Comparison of ENCODE assay signal across 7 cellular contexts in the genomic region with DNA sequence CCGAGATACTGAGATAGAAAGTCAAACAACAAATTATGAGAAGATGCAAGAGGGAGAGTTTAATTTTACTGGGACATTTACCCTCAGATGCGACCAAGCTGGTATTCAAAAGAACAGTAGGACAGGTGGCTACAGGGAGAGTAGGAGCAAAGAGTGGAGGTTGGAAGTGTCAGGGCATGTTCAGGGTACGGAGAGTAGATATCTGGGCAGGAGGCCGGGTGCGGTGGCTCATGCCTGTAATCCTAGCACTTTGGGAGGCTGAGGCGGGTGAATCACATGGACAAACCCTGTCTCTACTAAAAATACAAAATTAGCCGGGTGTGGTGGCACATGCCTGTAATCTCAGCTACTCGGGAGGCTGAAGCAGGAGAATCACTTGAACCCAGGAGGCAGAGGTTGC. TPM values are rescaled to one million over a fixed set of nuclear protein-coding genes. Genes with fewer than 3 reads are reported as not detected.
DNase-seq lines count a peak whose midpoint lies in the region; ATAC-seq and TF ChIP-seq lines count a peak whose summit lies in the region.
"Not testable (repeated sequence)": the region's sequence is repeated elsewhere in the genome, so short reads cannot be mapped to it uniquely, and the experiment has no call there.

No MANE protein-coding gene starts in this region.

- not testable (repeated sequence) for H3K4me2 ChIP-seq in IMR-90 (ENCODE audit: low read depth, low read length); mammary epithelial cell (ENCODE audit: insufficient read depth, low read depth, low read length)
- peak overlapping the region; percentile 32 for H3K4me2 ChIP-seq in hepatocyte

- not testable (repeated sequence) for H3K56ac ChIP-seq in IMR-90 (ENCODE audit: extremely low read depth, insufficient read depth, low read length)

- H3K27ac Mint-ChIP-seq in progenitor cell of endocrine pancreas, result peak overlapping the region; percentile 93

- TF ChIP-seq EP300 in stomach (IDR thresholded peaks at IDR 0.05), result not testable (repeated sequence)

- CTCF ChIA-PET in IMR-90 (lab: Yijun Ruan, JAX); mammary epithelial cell (lab: Charles Lee; ENCODE audit: low non-redundant PET): not testable (repeated sequence)

- H3K9me3 Mint-ChIP-seq in progenitor cell of endocrine pancreas (ENCODE audit: low read depth), result not testable (repeated sequence)

- not testable (repeated sequence) for H3K9me3 ChIP-seq in IMR-90 (ENCODE audit: control insufficient read depth, insufficient read depth, low read length); mammary epithelial cell (replicated peaks; ENCODE audit: insufficient read depth, low read length); hepatocyte (ENCODE audit: low read depth); mucosa of descending colon; stomach

- H2BK120ac ChIP-seq in IMR-90 (ENCODE audit: low read depth, low read length), result not testable (repeated sequence)

- ATAC-seq in IMR-90 (ENCODE audit: low read depth), result not testable (repeated sequence)
- peak; percentile 8 for ATAC-seq in mucosa of descending colon

- peaks cover 24% of the 10 kb centered on the region for H3K4me1 Mint-ChIP-seq in progenitor cell of endocrine pancreas (ENCODE audit: low read depth)

- not testable (repeated sequence) for H4K8ac ChIP-seq in IMR-90 (ENCODE audit: low read depth in 2 of 2, low read length in 2 of 2)

- not testable (repeated sequence) for H3K14ac ChIP-seq in IMR-90 (replicated peaks; ENCODE audit: low read depth, low read length)

- not testable (repeated sequence) for H3K4me1 ChIP-seq in IMR-90 (ENCODE audit: control insufficient read depth, insufficient read depth, low read length); mammary epithelial cell (ENCODE audit: insufficient read depth, low read length); hepatocyte (ENCODE audit: insufficient read depth)
- H3K4me1 ChIP-seq in mucosa of descending colon (ENCODE audit: low read depth) (peaks cover 21% of the 10 kb centered on the region), stomach (peaks cover 0 to 23% (median 14%) of the 10 kb centered on the region in 4 donors)

- not testable (repeated sequence) for H3K9me1 ChIP-seq in IMR-90 (ENCODE audit: insufficient read depth, low read length)

- not testable (repeated sequence) for H3K4me3 Mint-ChIP-seq in progenitor cell of endocrine pancreas (ENCODE audit: low read depth)

- not testable (repeated sequence) for H3K27me3 Mint-ChIP-seq in progenitor cell of endocrine pancreas

- H2BK15ac ChIP-seq in IMR-90 (ENCODE audit: low read depth, low read length), result peak overlapping the region; percentile 63; the same call in 1 of the 3 replicates

- WGBS in IMR-90 (ENCODE audit: extremely low coverage in 2 of 2, insufficient read length in 1 of 2), 2 experiments, result 70% methylated on average over 2 of the region's 8 CpGs; no CpG with 5 or more reads in 1 of the 2 experiments
- WGBS in mammary epithelial cell (ENCODE audit: low coverage, missing lambda C conversion rate), result 93% methylated on average over 5 of the region's 8 CpGs
- 88% methylated on average over 8 of the region's 8 CpGs for WGBS in hepatocyte (ENCODE audit: low lambda C conversion rate, missing lambda C conversion rate)
- 78 to 85% (median 80%) methylated on average over 8 of the region's 8 CpGs for WGBS in stomach, 5 donors

- POLR2A ChIA-PET in IMR-90 (lab: Charles Lee; ENCODE audit: unreplicated experiment), result not testable (repeated sequence)

- peak overlapping the region; percentile 68; the same call in 1 of the 2 replicates for H4K91ac ChIP-seq in IMR-90 (ENCODE audit: insufficient read depth, low read depth, low read length)

- H3K9me2 ChIP-seq in hepatocyte (replicated peaks; ENCODE audit: insufficient read depth), result not testable (repeated sequence)

- H3K4ac ChIP-seq in IMR-90 (ENCODE audit: low read depth, low read length), result peak overlapping the region; percentile 38; the same call in 1 of the 2 replicates

- not testable (repeated sequence) for H3K23ac ChIP-seq in IMR-90 (ENCODE audit: low read depth, low read length)

- not testable (repeated sequence) for H3K4me3 ChIP-seq in IMR-90 (ENCODE audit: insufficient read depth, low read depth, low read length); mammary epithelial cell (replicated peaks in 1 of 3; ENCODE audit: insufficient read depth in 1 of 3, low read depth in 2 of 3, low read length in 3 of 3); epithelial cell of esophagus (ENCODE audit: low read length); hepatocyte; mucosa of descending colon; stomach

- not testable (repeated sequence) for H3K36me3 Mint-ChIP-seq in progenitor cell of endocrine pancreas (ENCODE audit: insufficient read depth)

- dilution Hi-C loops in IMR-90 (cut with HindIII; ENCODE audit: low sequenced_read_pairs, unreplicated experiment); mammary epithelial cell (cut with HindIII; ENCODE audit: low sequenced_read_pairs): not testable (repeated sequence)

- DNase-seq in IMR-90; mammary epithelial cell; hepatocyte (ENCODE audit: low spot score); mucosa of descending colon; progenitor cell of endocrine pancreas (ENCODE audit: low spot score, unreplicated experiment); stomach: not testable (repeated sequence)
- peak; percentile 78 for DNase-seq in epithelial cell of esophagus (ENCODE audit: low read depth)

- H2AFZ ChIP-seq in IMR-90 (replicated peaks; ENCODE audit: low read length, poor library complexity); hepatocyte: not testable (repeated sequence)
- H2AFZ ChIP-seq in mammary epithelial cell (ENCODE audit: low read depth, low read length), result peak overlapping the region; percentile 13

- not testable (repeated sequence) for H2BK5ac ChIP-seq in IMR-90 (ENCODE audit: low read depth, low read length, poor library complexity, severe bottlenecking)

- not testable (repeated sequence) for H3K79me2 ChIP-seq in mammary epithelial cell (ENCODE audit: insufficient read depth, low read length); hepatocyte

- H3K36me3 ChIP-seq in IMR-90 (ENCODE audit: control insufficient read depth, insufficient read depth, low read length); mammary epithelial cell (ENCODE audit: insufficient read depth, low read length); hepatocyte (replicated peaks; ENCODE audit: insufficient read depth, low read depth); mucosa of descending colon (ENCODE audit: low read depth); stomach: not testable (repeated sequence)

- TF ChIP-seq POLR2A in IMR-90 (IDR thresholded peaks at IDR 0.05; ENCODE audit: low read depth, low read length); stomach (IDR thresholded peaks at IDR 0.05): not testable (repeated sequence)

- not testable (repeated sequence) for BruUV-seq in IMR-90 (replicated peaks; lab: Mats Ljungman, UMichigan); mammary epithelial cell (replicated peaks; lab: Mats Ljungman, UMichigan)

- TF ChIP-seq CTCF in IMR-90 (conservative IDR thresholded peaks at IDR 0.05; ENCODE audit: low read depth, low read length); mammary epithelial cell (conservative IDR thresholded peaks at IDR 0.05 in 1 of 2, IDR thresholded peaks at IDR 0.05 in 1 of 2; ENCODE audit: extremely low read depth in 1 of 2, insufficient read depth in 1 of 2, low read depth in 1 of 2, low read length in 2 of 2); epithelial cell of esophagus (IDR thresholded peaks at IDR 0.05; ENCODE audit: insufficient read depth, low read depth, low read length, missing control alignments); hepatocyte (IDR thresholded peaks at IDR 0.05; ENCODE audit: poor library complexity); mucosa of descending colon (IDR thresholded peaks at IDR 0.05); progenitor cell of endocrine pancreas (IDR thresholded peaks at IDR 0.05; ENCODE audit: unreplicated experiment); stomach (IDR thresholded peaks at IDR 0.05): not testable (repeated sequence)

- H3K79me1 ChIP-seq in IMR-90 (ENCODE audit: low read depth in 1 of 2, low read length in 2 of 2), result not testable (repeated sequence)

- not testable (repeated sequence) for H3K27ac ChIP-seq in IMR-90 (ENCODE audit: insufficient read depth, low read length); mammary epithelial cell (ENCODE audit: insufficient read depth, low read depth, low read length)
- H3K27ac ChIP-seq in hepatocyte (peak overlapping the region; percentile 94), stomach (peak overlapping the region; percentile 28 to 84 (median 75))

- H3K9ac ChIP-seq in IMR-90 (ENCODE audit: low read depth, low read length); mammary epithelial cell (ENCODE audit: insufficient read depth, low read length): not testable (repeated sequence)

- H2BK20ac ChIP-seq in IMR-90 (ENCODE audit: low read depth, low read length), result peak overlapping the region; percentile 24; the same call in 1 of the 2 replicates

- not testable (repeated sequence) for H3K18ac ChIP-seq in IMR-90 (ENCODE audit: low read depth, low read length)

- in situ Hi-C loops in IMR-90 (cut with MboI; ENCODE audit: low sequenced_read_pairs); mammary epithelial cell (cut with MboI; ENCODE audit: low sequenced_read_pairs in 2 of 2): not testable (repeated sequence)

- H4K5ac ChIP-seq in IMR-90 (ENCODE audit: low read depth, low read length), result not testable (repeated sequence)

- intact Hi-C loops in IMR-90 (cut with micrococcal nuclease); mammary epithelial cell (cut with micrococcal nuclease); mucosa of descending colon (cut with DNase I, micrococcal nuclease); stomach (cut with DNase I; ENCODE audit: low total_unique reads): not testable (repeated sequence)

- not testable (repeated sequence) for H4K20me1 ChIP-seq in IMR-90 (ENCODE audit: insufficient read depth, low read length); mammary epithelial cell (ENCODE audit: insufficient read depth, low read length); hepatocyte (ENCODE audit: insufficient read depth, poor library complexity, severe bottlenecking)

- not testable (repeated sequence) for H2AK9ac ChIP-seq in IMR-90 (replicated peaks; ENCODE audit: low read depth, low read length, poor library complexity)

- TF ChIP-seq RAD21 in IMR-90 (IDR thresholded peaks at IDR 0.05; ENCODE audit: low read length), result not testable (repeated sequence)

- not testable (repeated sequence) for H3K27me3 ChIP-seq in IMR-90 (ENCODE audit: control insufficient read depth, insufficient read depth, low read length); mammary epithelial cell (ENCODE audit: insufficient read depth, low read length); hepatocyte; stomach

- peak overlapping the region; percentile 46; the same call in 1 of the 2 replicates for H2AK5ac ChIP-seq in IMR-90 (ENCODE audit: low read depth, low read length)

RNA-seq across cellular contexts. Expression of gene MCU, which starts 5.5 kb away (rescaled TPM):
- total RNA-seq in IMR-90 (2012; rRNA removed), result 36.2 and 39.7 TPM in 2 replicates
- polyA plus RNA-seq in IMR-90 (2012; rRNA removed), result 35.1 and 36.7 TPM in 2 replicates
- 9.6 and 11.2 TPM in 2 replicates for polyA plus RNA-seq in IMR-90 (2012; cell fraction: cytosol; rRNA removed)
- 12.1 and 61.4 TPM in 2 replicates for polyA plus RNA-seq in IMR-90 (2012; cell fraction: nucleus; rRNA removed; ENCODE audit: low replicate concordance)
- 10 to 100 TPM; 21.5 to 32.7 TPM for total RNA-seq in mammary epithelial cell
- 29.5 TPM for polyA plus RNA-seq in mammary epithelial cell
- 92.7 TPM for polyA minus RNA-seq in mammary epithelial cell
- total RNA-seq in hepatocyte, result 39.8 and 41.7 TPM in 2 replicates
- polyA plus RNA-seq in hepatocyte, result 30.7 and 31.6 TPM in 2 replicates
- 10 to 100 TPM; 44.8 to 98.6 (median 89.0) TPM for total RNA-seq in mucosa of descending colon
- total RNA-seq in progenitor cell of endocrine pancreas, result 63.8 and 66.2 TPM in 2 replicates
- 10 to 100 TPM; 15.2 to 90.1 (median 33.9) TPM for total RNA-seq in stomach
- polyA plus RNA-seq in stomach, result 10 to 100 TPM; 16.6 to 70.3 (median 28.1) TPM
